Comparison of ENCODE assay signal across 8 cellular contexts in the genomic region with DNA sequence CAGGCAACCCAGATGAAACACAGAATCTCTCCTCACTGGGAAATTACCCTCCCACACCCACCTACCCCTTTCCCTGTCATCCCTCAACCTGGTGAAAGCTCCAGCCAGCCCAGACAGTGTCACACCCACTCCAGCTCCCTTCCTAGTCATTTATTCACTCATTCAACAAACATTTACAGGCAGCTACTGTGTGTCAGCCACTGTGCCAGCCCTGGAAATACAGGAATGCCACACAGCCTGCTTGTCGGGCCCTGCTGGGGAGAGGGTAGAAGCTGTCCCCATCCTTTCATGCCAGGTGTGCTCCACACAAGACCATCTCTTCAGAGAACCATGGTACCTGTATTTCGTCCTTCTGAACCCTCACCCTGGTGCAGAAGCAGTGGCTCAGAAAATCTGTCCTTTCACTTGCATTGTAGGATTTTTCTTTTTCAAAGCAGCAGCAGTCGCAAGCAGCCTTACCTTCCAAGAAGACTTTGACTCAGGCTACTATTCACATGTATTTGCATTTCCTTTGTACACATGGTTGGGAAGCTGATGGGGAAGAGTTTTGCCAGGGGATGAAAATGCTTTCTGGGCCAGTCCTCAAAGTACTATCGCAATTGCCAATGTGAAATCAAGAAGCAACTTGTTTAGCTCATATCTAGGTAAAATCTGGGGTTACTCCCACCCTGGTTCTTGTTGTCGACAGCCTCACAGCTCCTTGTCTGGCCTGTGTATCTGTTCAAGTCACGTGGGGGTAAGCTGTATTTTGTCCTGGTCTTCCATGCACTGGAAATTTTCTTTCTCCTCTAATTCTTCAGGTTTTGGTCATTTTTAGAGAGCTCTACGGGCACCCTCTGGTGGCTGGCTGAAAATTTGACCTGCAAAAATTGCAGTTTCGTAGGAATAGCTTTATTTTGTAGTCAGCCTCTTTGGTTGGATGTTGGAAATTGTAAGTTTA.
A peak's percentile ranks its signal among the peaks of the same experiment; 100 is the strongest.
DNase-seq lines count a peak whose midpoint lies in the region; ATAC-seq and TF ChIP-seq lines count a peak whose summit lies in the region.

No MANE protein-coding gene starts in this region.

- H3K4me3 ChIP-seq in HFF-Myc (replicated peaks; ENCODE audit: low read depth, low read length) (no peak overlapping the region), SK-N-SH (ENCODE audit: low read depth in 2 of 2, low read length in 1 of 2) (no peak overlapping the region), mucosa of descending colon (no peak overlapping the region)

- intact Hi-C loops in mucosa of descending colon (cut with DNase I, micrococcal nuclease), result no loop called here

- H3F3A ChIP-seq in SK-N-SH (replicated peaks; ENCODE audit: insufficient read depth), result no peaks in the 10 kb centered on the region

- no peak overlapping the region for H3K4me2 ChIP-seq in SK-N-SH

- WGBS in SK-N-SH (ENCODE audit: low lambda C conversion rate), result 40% methylated on average over 8 of the region's 8 CpGs

- CTCF ChIA-PET in SK-N-SH (lab: Yijun Ruan, JAX), result interaction anchor here (0.6 to 11.9 kb wide), 62 partner anchors 9 to 911 kb away, joined by 3 to 337 read pairs (median 4); a partner anchor contains a TSS

- peak; percentile 90 for TF ChIP-seq RAD21 in SK-N-SH (IDR thresholded peaks at IDR 0.05; ENCODE audit: low read length)

- POLR2A ChIA-PET in SK-N-SH (lab: Yijun Ruan, JAX), result interaction anchor here (0.5 to 1.0 kb wide), 3 partner anchors 38 to 264 kb away, joined by 3 read pairs; no protein-coding TSS in a partner anchor

- no peaks in the 10 kb centered on the region for H3K79me2 ChIP-seq in SK-N-SH (ENCODE audit: insufficient read depth)

- DNase-seq in DMS114 treated with DMSO at 0.1 percent for 48 hours (lab: John Stamatoyannopoulos, UW; ENCODE audit: unreplicated experiment) (peak; percentile 10), HFF-Myc (ENCODE audit: extremely low read depth, low read depth) (peak; percentile 36), SK-N-SH (peak; percentile 70), epidermal melanocyte (ENCODE audit: insufficient read length, low spot score) (peak; percentile 49), mucosa of descending colon (peak in 2 of 3 donors; percentile 40 to 42)

- H3K36me3 ChIP-seq in SK-N-SH (replicated peaks in 1 of 2; ENCODE audit: control insufficient read depth in 1 of 2, insufficient read depth in 2 of 2, low read length in 1 of 2) (no peaks in the 10 kb centered on the region), mucosa of descending colon (ENCODE audit: low read depth) (no peaks in the 10 kb centered on the region)

- ATAC-seq in mucosa of descending colon, result peak; percentile 78
- ATAC-seq in GM21447 (IDR thresholded peaks at IDR 0.05; ENCODE audit: unreplicated experiment), result no peak
- no peak for ATAC-seq in HG03139 (IDR thresholded peaks at IDR 0.05; ENCODE audit: unreplicated experiment)
- ATAC-seq in HG02763 (IDR thresholded peaks at IDR 0.05; ENCODE audit: unreplicated experiment), result no peak

- peak; percentile 70 for TF ChIP-seq CTCF in HFF-Myc (IDR thresholded peaks at IDR 0.05; ENCODE audit: low read depth, low read length, missing control alignments)
- peak; percentile 72 for TF ChIP-seq CTCF in SK-N-SH (IDR thresholded peaks at IDR 0.05)
- TF ChIP-seq CTCF in mucosa of descending colon (IDR thresholded peaks at IDR 0.05), result no peak

- no peaks in the 10 kb centered on the region for H3K9me2 ChIP-seq in SK-N-SH

- no peak overlapping the region for H2AFZ ChIP-seq in SK-N-SH (ENCODE audit: low read depth)

- no peaks in the 10 kb centered on the region for H3K9me3 ChIP-seq in SK-N-SH
- no peaks in the 10 kb centered on the region for H3K9me3 ChIP-seq in mucosa of descending colon

- H3K27me3 ChIP-seq in SK-N-SH (ENCODE audit: insufficient read depth), result no peaks in the 10 kb centered on the region; the same call in 1 of the 2 replicates

- H3K27ac ChIP-seq in SK-N-SH (ENCODE audit: low read depth in 2 of 2, low read length in 1 of 2), result no peak overlapping the region

- H4K20me1 ChIP-seq in SK-N-SH (ENCODE audit: insufficient read depth), result no peaks in the 10 kb centered on the region

- TF ChIP-seq EP300 in SK-N-SH (IDR thresholded peaks at IDR 0.05; ENCODE audit: borderline replicate concordance in 1 of 2, low read depth in 1 of 2, low read length in 1 of 2), result no peak

- no peak overlapping the region for H3K9ac ChIP-seq in SK-N-SH

- H3K4me1 ChIP-seq in SK-N-SH (ENCODE audit: control insufficient read depth in 1 of 2, insufficient read depth in 2 of 2, low read depth in 1 of 2, low read length in 1 of 2) (peaks cover 0 to 3% of the 10 kb centered on the region in 2 experiments; a peak in 1 of 4 replicates), mucosa of descending colon (ENCODE audit: low read depth) (peaks cover 7% of the 10 kb centered on the region)

TF ChIP-seq in SK-N-SH, 30 proteins besides CTCF, POLR2A, EP300 and RAD21:
- TF ChIP-seq SMC3 (IDR thresholded peaks at IDR 0.05; ENCODE audit: low read depth, low read length) (peak; percentile 68), RCOR1 (IDR thresholded peaks at IDR 0.05; ENCODE audit: low read length) (no peak)
- TF ChIP-seq, protein P1, sequence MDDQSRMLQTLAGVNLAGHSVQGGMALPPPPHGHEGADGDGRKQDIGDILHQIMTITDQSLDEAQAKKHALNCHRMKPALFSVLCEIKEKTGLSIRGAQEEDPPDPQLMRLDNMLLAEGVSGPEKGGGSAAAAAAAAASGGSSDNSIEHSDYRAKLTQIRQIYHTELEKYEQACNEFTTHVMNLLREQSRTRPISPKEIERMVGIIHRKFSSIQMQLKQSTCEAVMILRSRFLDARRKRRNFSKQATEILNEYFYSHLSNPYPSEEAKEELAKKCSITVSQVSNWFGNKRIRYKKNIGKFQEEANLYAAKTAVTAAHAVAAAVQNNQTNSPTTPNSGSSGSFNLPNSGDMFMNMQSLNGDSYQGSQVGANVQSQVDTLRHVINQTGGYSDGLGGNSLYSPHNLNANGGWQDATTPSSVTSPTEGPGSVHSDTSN (IDR thresholded peaks at IDR 0.05), result no peak
- TF ChIP-seq, protein P2, sequence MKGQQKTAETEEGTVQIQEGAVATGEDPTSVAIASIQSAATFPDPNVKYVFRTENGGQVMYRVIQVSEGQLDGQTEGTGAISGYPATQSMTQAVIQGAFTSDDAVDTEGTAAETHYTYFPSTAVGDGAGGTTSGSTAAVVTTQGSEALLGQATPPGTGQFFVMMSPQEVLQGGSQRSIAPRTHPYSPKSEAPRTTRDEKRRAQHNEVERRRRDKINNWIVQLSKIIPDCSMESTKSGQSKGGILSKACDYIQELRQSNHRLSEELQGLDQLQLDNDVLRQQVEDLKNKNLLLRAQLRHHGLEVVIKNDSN (IDR thresholded peaks at IDR 0.05; ENCODE audit: borderline replicate concordance, low read depth), result peak; percentile 65; the same call in 1 of the 2 replicates

Comparison
In these comparisons a context has a peak if more than half of its experiments do, and no peak if none do; other contexts are left out.
1. DNase-seq: peak in every context shown above with its lines; median percentile 70 in SK-N-SH; 49 in epidermal melanocyte; 41 in mucosa of descending colon; 36 in HFF-Myc; 10 in DMS114 treated with DMSO at 0.1 percent for 48 hours.